Comparison of ENCODE assay signal across 22 cellular contexts in the genomic region with DNA sequence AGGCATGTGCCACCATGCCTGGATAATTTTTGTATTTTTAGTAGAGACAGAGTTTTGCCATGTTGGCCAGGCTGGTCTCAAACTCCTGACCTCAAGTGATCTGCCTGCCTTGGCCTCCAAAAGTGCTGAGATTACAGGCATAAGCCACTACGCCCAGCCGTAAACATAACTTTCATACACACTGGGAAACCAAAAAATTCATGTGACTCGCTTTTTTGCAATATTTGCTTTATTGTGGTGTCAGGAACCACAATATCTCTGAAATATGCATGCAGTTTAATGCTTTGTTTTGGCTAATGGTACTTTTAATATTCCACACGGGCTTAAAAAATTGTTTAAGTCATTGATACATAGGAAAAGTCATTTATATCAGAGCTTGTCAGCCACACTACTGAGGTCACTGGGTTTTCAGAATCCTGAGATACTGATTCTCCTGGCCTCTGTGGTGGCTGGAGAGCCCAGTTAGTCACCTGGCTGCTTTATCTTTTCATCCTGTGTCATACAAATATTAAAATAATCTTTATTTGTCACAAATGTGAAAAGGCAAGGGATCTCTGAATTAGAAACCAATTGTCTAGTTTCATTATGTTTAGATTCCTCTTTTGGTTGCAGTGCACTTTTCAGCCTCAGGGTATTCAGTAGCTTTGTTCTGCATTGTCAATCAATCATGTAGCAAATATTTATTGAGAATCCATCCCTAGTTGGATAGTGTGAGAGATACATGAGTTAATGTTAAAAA. TPM values are rescaled to one million over a fixed set of nuclear protein-coding genes. Genes with fewer than 3 reads are reported as not detected.
A peak's percentile ranks its signal among the peaks of the same experiment; 100 is the strongest.
DNase-seq lines count a peak whose midpoint lies in the region; ATAC-seq, FAIRE-seq and TF ChIP-seq lines count a peak whose summit lies in the region.
"Had no signal": no experiment of that assay in that cellular context is flagged by ENCODE, and none has a peak within 500 bp of the region (broad histone marks: within the 10 kb centered on the region; RNA-seq: fewer than 3 reads in every experiment).

No MANE protein-coding gene starts in this region.

- H3K36me3 Mint-ChIP-seq in dendritic cell treated with granulocyte-macrophage colony-stimulating factor and Interleukin-4, amounts not matched to agents 40 ng/mL and 50 ng/mL, for 4 days (ENCODE audit: low read depth), result peaks cover 48% of the 10 kb centered on the region

- H3K4me3 Mint-ChIP-seq in dendritic cell treated with granulocyte-macrophage colony-stimulating factor and Interleukin-4, amounts not matched to agents 40 ng/mL and 50 ng/mL, for 4 days, result no peak overlapping the region
- H3K4me3 Mint-ChIP-seq: activated naive CD8-positive, alpha-beta T cell treated with anti-CD3 and anti-CD28 coated beads, Interleukin-2, amount 50 U/mL, for 24 hours; neural progenitor cell had no signal

- no peak for TF ChIP-seq EP300 in HepG2 (IDR thresholded peaks at IDR 0.05; ENCODE audit: low read depth in 2 of 2, low read length in 2 of 2)
- TF ChIP-seq EP300 in HepG2 (CRISPR knock-in tag; IDR thresholded peaks at IDR 0.05; ENCODE audit: borderline replicate concordance), result no peak
- no peak for TF ChIP-seq EP300 in transverse colon (IDR thresholded peaks at IDR 0.05; ENCODE audit: low read depth)

- H3K27me3 ChIP-seq in HepG2 (ENCODE audit: control insufficient read depth in 1 of 2, insufficient read depth in 2 of 2, low read length in 2 of 2) (no peaks in the 10 kb centered on the region; a peak in 1 of 5 replicates), right lobe of liver (no peaks in the 10 kb centered on the region), transverse colon (no peaks in the 10 kb centered on the region)
- H3K27me3 ChIP-seq: dorsolateral prefrontal cortex, esophagus muscularis mucosa, neural progenitor cell had no signal

- TF ChIP-seq CTCF in HepG2 (CRISPR knock-in tag; IDR thresholded peaks at IDR 0.05), result no peak
- no peak for TF ChIP-seq CTCF in right lobe of liver (IDR thresholded peaks at IDR 0.05)
- TF ChIP-seq CTCF in transverse colon (IDR thresholded peaks at IDR 0.05), result no peak

- POLR2A ChIA-PET in HepG2 (lab: Yijun Ruan, JAX), result no interaction called here

- H3K9me3 ChIP-seq in HepG2 (ENCODE audit: low read length), result no peaks in the 10 kb centered on the region
- H3K9me3 ChIP-seq in right lobe of liver, result no peaks in the 10 kb centered on the region
- no peaks in the 10 kb centered on the region for H3K9me3 ChIP-seq in transverse colon
- H3K9me3 ChIP-seq: esophagus muscularis mucosa had no signal

- H4K20me1 ChIP-seq in HepG2 (ENCODE audit: insufficient read depth, low read length), result no peaks in the 10 kb centered on the region

- FAIRE-seq in HepG2 (lab: Jason Lieb, UNC), result no peak
- FAIRE-seq: bronchial epithelial cell, kidney had no signal

- no peak overlapping the region for H3K4me2 ChIP-seq in HepG2 (ENCODE audit: low read depth, low read length)
- H3K4me2 ChIP-seq: neural progenitor cell had no signal

- H3K4me1 ChIP-seq in HepG2 (ENCODE audit: insufficient read depth, low read length) (no peaks in the 10 kb centered on the region), right lobe of liver (no peaks in the 10 kb centered on the region), transverse colon (peaks cover 0 to 5% (median 0%) of the 10 kb centered on the region in 4 donors)
- H3K4me1 ChIP-seq: esophagus muscularis mucosa, neural progenitor cell had no signal

- H3K27ac ChIP-seq in HepG2 (ENCODE audit: extremely low read length, insufficient read depth, low read length) (no peak overlapping the region), right lobe of liver (no peak overlapping the region), transverse colon (no peak overlapping the region)
- H3K27ac ChIP-seq: dorsolateral prefrontal cortex, esophagus muscularis mucosa, neural progenitor cell had no signal

- H3K79me2 ChIP-seq in HepG2 (ENCODE audit: insufficient read depth, low read length), result no peaks in the 10 kb centered on the region

- DNase-seq in HepG2 (ENCODE audit: low spot score) (no peak), right lobe of liver (no peak), LHCN-M2 (ENCODE audit: low read depth) (peak; percentile 10), D341Med (ENCODE audit: low spot score) (no peak), left cardiac atrium (no peak), transverse colon (no peak), globus pallidus (ENCODE audit: low spot score) (no peak)
- DNase-seq: activated CD4-positive, alpha-beta T cell treated with anti-CD3 and anti-CD28 coated beads for 4 hours; activated naive CD8-positive, alpha-beta T cell treated with anti-CD3 and anti-CD28 coated beads, Interleukin-2, amount 50 U/mL, for 24 hours; activated T-cell treated with anti-CD3 and anti-CD28 coated beads for 4 hours; Calu3; dorsolateral prefrontal cortex; GF-D8; kidney; mesendoderm; NCI-H1436 treated with DMSO at 0.1 percent for 48 hours; NCI-H2227 treated with DMSO at 0.1 percent for 48 hours; Right ventricle myocardium superior had no signal

- H3K36me3 ChIP-seq in HepG2 (replicated peaks in 1 of 2; ENCODE audit: control insufficient read depth in 1 of 2, insufficient read depth in 2 of 2, low read length in 2 of 2) (peaks cover 2 to 51% of the 10 kb centered on the region in 2 experiments; a peak in 3 of 5 replicates), right lobe of liver (peaks cover 0 to 20% (median 16%) of the 10 kb centered on the region in 4 donors), transverse colon (peaks cover 0 to 58% (median 24%) of the 10 kb centered on the region in 4 donors)
- H3K36me3 ChIP-seq: neural progenitor cell had no signal

- CTCF ChIA-PET in HepG2 (lab: Yijun Ruan, JAX; ENCODE audit: low intra/inter-chr PET ratio, low total read pairs), result no interaction called here

- no peak overlapping the region for H3K9ac ChIP-seq in HepG2 (ENCODE audit: insufficient read depth, low read depth, low read length)
- H3K9ac ChIP-seq: neural progenitor cell had no signal

- H2AFZ ChIP-seq in HepG2 (ENCODE audit: low read length), result no peak overlapping the region
- H2AFZ ChIP-seq: neural progenitor cell had no signal

- 92% methylated on average over 4 of the region's 4 CpGs for WGBS in HepG2 (ENCODE audit: low lambda C conversion rate)
- 88% methylated on average over 4 of the region's 4 CpGs for WGBS in right lobe of liver (ENCODE audit: insufficient coverage, low coverage, low lambda C conversion rate, missing lambda C conversion rate)
- WGBS in transverse colon (ENCODE audit: low coverage in 1 of 2), 2 donors, result 88 to 90% methylated on average over 2 to 4 of the region's 4 CpGs

- ATAC-seq in HepG2, result no peak
- ATAC-seq in right lobe of liver, result no peak
- ATAC-seq in left cardiac atrium, result no peak
- ATAC-seq: activated naive CD8-positive, alpha-beta T cell treated with anti-CD3 and anti-CD28 coated beads, Interleukin-2, amount 50 U/mL, for 24 hours had no signal

- H3K4me3 ChIP-seq in HepG2 (replicated peaks in 1 of 3; ENCODE audit: insufficient read depth in 1 of 3, low read depth in 2 of 3, low read length in 3 of 3) (no peak overlapping the region), right lobe of liver (no peak overlapping the region), transverse colon (no peak overlapping the region)
- H3K4me3 ChIP-seq: dorsolateral prefrontal cortex, esophagus muscularis mucosa, neural progenitor cell had no signal

- BruUV-seq in HepG2 (replicated peaks; lab: Mats Ljungman, UMichigan), result no TSS peak

- TF ChIP-seq POLR2A in HepG2 (IDR thresholded peaks at IDR 0.05; ENCODE audit: insufficient read depth in 1 of 2, low read depth in 2 of 2, low read length in 2 of 2) (no peak), right lobe of liver (IDR thresholded peaks at IDR 0.05) (no peak), transverse colon (IDR thresholded peaks at IDR 0.05) (no peak)

- peaks cover 25% of the 10 kb centered on the region for H3K4me1 Mint-ChIP-seq in dendritic cell treated with granulocyte-macrophage colony-stimulating factor and Interleukin-4, amounts not matched to agents 40 ng/mL and 50 ng/mL, for 4 days (ENCODE audit: low read depth)
- H3K4me1 Mint-ChIP-seq: neural progenitor cell had no signal

- H3K27ac Mint-ChIP-seq in dendritic cell treated with granulocyte-macrophage colony-stimulating factor and Interleukin-4, amounts not matched to agents 40 ng/mL and 50 ng/mL, for 4 days, result peak overlapping the region; percentile 42
- H3K27ac Mint-ChIP-seq: activated naive CD8-positive, alpha-beta T cell treated with anti-CD3 and anti-CD28 coated beads, Interleukin-2, amount 50 U/mL, for 24 hours; neural progenitor cell had no signal

- TF ChIP-seq RAD21 in HepG2 (CRISPR knock-in tag; IDR thresholded peaks at IDR 0.05), result no peak

- intact Hi-C loops in HepG2 (cut with micrococcal nuclease; ENCODE audit: unreplicated experiment), result no loop called here
- intact Hi-C loops in right lobe of liver (cut with DNase I), result no loop called here
- intact Hi-C loops in dendritic cell treated with granulocyte-macrophage colony-stimulating factor and Interleukin-4, amounts not matched to agents 40 ng/mL and 50 ng/mL, for 4 days (cut with micrococcal nuclease), result loop anchor here (10.0 kb wide), 1 partner anchor 49 kb away; no protein-coding TSS in a partner anchor
- intact Hi-C loops in left cardiac atrium (cut with DNase I), result no loop called here
- intact Hi-C loops in transverse colon (cut with DNase I; ENCODE audit: low total_unique reads), result loop anchor here (2.0 kb wide), 1 partner anchor 65 kb away; no protein-coding TSS in a partner anchor

- H3K9me3 Mint-ChIP-seq in dendritic cell treated with granulocyte-macrophage colony-stimulating factor and Interleukin-4, amounts not matched to agents 40 ng/mL and 50 ng/mL, for 4 days, result no peaks in the 10 kb centered on the region
- H3K9me3 Mint-ChIP-seq: activated naive CD8-positive, alpha-beta T cell treated with anti-CD3 and anti-CD28 coated beads, Interleukin-2, amount 50 U/mL, for 24 hours; neural progenitor cell had no signal

- in situ Hi-C loops in HepG2 (cut with HindIII; ENCODE audit: extremely low pct_ligation_motif_present, low pct_unique_long_range_greater_than_20kb) (no loop called here), transverse colon (cut with MboI; ENCODE audit: low pct_ligation_motif_present in 1 of 4, low pct_unique_long_range_greater_than_20kb in 1 of 4, low sequenced_read_pairs in 3 of 4) (no loop called here)

- no peaks in the 10 kb centered on the region for H3K27me3 Mint-ChIP-seq in dendritic cell treated with granulocyte-macrophage colony-stimulating factor and Interleukin-4, amounts not matched to agents 40 ng/mL and 50 ng/mL, for 4 days
- H3K27me3 Mint-ChIP-seq: activated naive CD8-positive, alpha-beta T cell treated with anti-CD3 and anti-CD28 coated beads, Interleukin-2, amount 50 U/mL, for 24 hours had no signal

RNA-seq across cellular contexts. Expression of a gene that starts 10.0 kb away (rescaled TPM):
- total RNA-seq in HepG2 (2016; rRNA removed; fragmentation: Illumina TruSeq; extraction: Trizol) (13.8 and 20.9 TPM in 2 replicates), right lobe of liver (10 to 100 TPM in 3 of 6 experiments, 1 to 10 TPM in 3; 7.6 to 17.1 (median 9.6) TPM), LHCN-M2 (2014; rRNA removed) (5.2 and 5.7 TPM in 2 replicates), left cardiac atrium (10 to 100 TPM; 10.3 to 11.1 TPM), transverse colon (100 to 1,000 TPM in 1 of 4 donors, 10 to 100 TPM in 3; 21.3 to 367 (median 39.6) TPM)
- 11.1 and 14.4 TPM in 2 replicates for total RNA-seq in HepG2 (2016; cell fraction: cytosol; rRNA removed; fragmentation: Illumina TruSeq; extraction: Trizol; ENCODE audit: low read depth)
- 11.8 and 20.8 TPM in 2 replicates for total RNA-seq in HepG2 (2016; cell fraction: insoluble cytoplasmic fraction; rRNA removed; fragmentation: Illumina TruSeq; extraction: Trizol)
- total RNA-seq in HepG2 (2016; cell fraction: membrane; rRNA removed; fragmentation: Illumina TruSeq; extraction: Trizol), result 18.6 and 19.3 TPM in 2 replicates
- 29.9 and 33.1 TPM in 2 replicates for total RNA-seq in HepG2 (2016; cell fraction: nucleus; rRNA removed; fragmentation: Illumina TruSeq; extraction: Trizol)
- polyA plus RNA-seq in HepG2 (2011; rRNA removed), result 14.2 and 19.9 TPM in 2 replicates
- 8.3 and 17.6 TPM in 2 replicates for polyA plus RNA-seq in HepG2 (2011; cell fraction: cytosol; rRNA removed)
- 18.9 and 27.0 TPM in 2 replicates for polyA plus RNA-seq in HepG2 (2011; cell fraction: nucleus; rRNA removed)
- 35.0 and 42.0 TPM in 2 replicates for polyA plus RNA-seq in HepG2 (2012)
- 8.6 and 8.9 TPM in 2 replicates for polyA plus RNA-seq in HepG2 (2016; cell fraction: cytosol; fragmentation: Illumina TruSeq; extraction: Trizol; ENCODE audit: low read depth)
- polyA plus RNA-seq in HepG2 (2016; cell fraction: insoluble cytoplasmic fraction; fragmentation: Illumina TruSeq; extraction: Trizol; ENCODE audit: low read depth), result 9.6 and 10.8 TPM in 2 replicates
- 14.0 and 15.4 TPM in 2 replicates for polyA plus RNA-seq in HepG2 (2016; cell fraction: membrane; fragmentation: Illumina TruSeq; extraction: Trizol; ENCODE audit: low read depth)
- 26.7 and 27.5 TPM in 2 replicates for polyA plus RNA-seq in HepG2 (2016; cell fraction: nucleus; fragmentation: Illumina TruSeq; extraction: Trizol; ENCODE audit: insufficient read depth, low read depth)
- 9.4 and 12.1 TPM in 2 replicates for polyA minus RNA-seq in HepG2 (2011; rRNA and poly(A)+ RNA removed; ENCODE audit: low replicate concordance)
- 4.8 and 9.0 TPM in 2 replicates for polyA minus RNA-seq in HepG2 (2011; cell fraction: cytosol; rRNA and poly(A)+ RNA removed)
- 50.1 and 63.3 TPM in 2 replicates for polyA minus RNA-seq in HepG2 (2011; cell fraction: nucleus; rRNA and poly(A)+ RNA removed)
- polyA plus RNA-seq in LHCN-M2 (2012), result 3.5 TPM

RNA-seq across cellular contexts. Expression of a gene that starts 37.5 kb away (rescaled TPM):
- 18.0 and 21.7 TPM in 2 replicates for total RNA-seq in HepG2 (2016; rRNA removed; fragmentation: Illumina TruSeq; extraction: Trizol)
- 9.3 and 9.4 TPM in 2 replicates for total RNA-seq in HepG2 (2016; cell fraction: cytosol; rRNA removed; fragmentation: Illumina TruSeq; extraction: Trizol; ENCODE audit: low read depth)
- total RNA-seq in HepG2 (2016; cell fraction: insoluble cytoplasmic fraction; rRNA removed; fragmentation: Illumina TruSeq; extraction: Trizol), result 17.5 and 18.2 TPM in 2 replicates
- 4.4 and 5.0 TPM in 2 replicates for total RNA-seq in HepG2 (2016; cell fraction: membrane; rRNA removed; fragmentation: Illumina TruSeq; extraction: Trizol)
- total RNA-seq in HepG2 (2016; cell fraction: nucleus; rRNA removed; fragmentation: Illumina TruSeq; extraction: Trizol), result 32.7 and 33.5 TPM in 2 replicates
- polyA plus RNA-seq in HepG2 (2011; rRNA removed), result 6.4 and 7.2 TPM in 2 replicates
- 2.6 and 4.7 TPM in 2 replicates for polyA plus RNA-seq in HepG2 (2011; cell fraction: cytosol; rRNA removed)
- 7.8 and 8.8 TPM in 2 replicates for polyA plus RNA-seq in HepG2 (2011; cell fraction: nucleus; rRNA removed)
- 9.7 and 11.8 TPM in 2 replicates for polyA plus RNA-seq in HepG2 (2012)
- 0.95 and 1.2 TPM in 2 replicates for polyA plus RNA-seq in HepG2 (2016; cell fraction: cytosol; fragmentation: Illumina TruSeq; extraction: Trizol; ENCODE audit: low read depth)
- polyA plus RNA-seq in HepG2 (2016; cell fraction: insoluble cytoplasmic fraction; fragmentation: Illumina TruSeq; extraction: Trizol; ENCODE audit: low read depth), result 6.2 and 7.4 TPM in 2 replicates
- 0.58 and 1.1 TPM in 2 replicates for polyA plus RNA-seq in HepG2 (2016; cell fraction: membrane; fragmentation: Illumina TruSeq; extraction: Trizol; ENCODE audit: low read depth)
- 11.8 and 15.4 TPM in 2 replicates for polyA plus RNA-seq in HepG2 (2016; cell fraction: nucleus; fragmentation: Illumina TruSeq; extraction: Trizol; ENCODE audit: insufficient read depth, low read depth)
- polyA minus RNA-seq in HepG2 (2011; rRNA and poly(A)+ RNA removed; ENCODE audit: low replicate concordance), result 14.1 and 20.9 TPM in 2 replicates
- 11.9 and 12.7 TPM in 2 replicates for polyA minus RNA-seq in HepG2 (2011; cell fraction: cytosol; rRNA and poly(A)+ RNA removed)
- polyA minus RNA-seq in HepG2 (2011; cell fraction: nucleus; rRNA and poly(A)+ RNA removed), result 68.1 and 101 TPM in 2 replicates
- total RNA-seq in right lobe of liver, result 10 to 100 TPM in 3 of 6 experiments, 1 to 10 TPM in 3; 8.8 to 15.6 (median 10.6) TPM
- 23.0 and 24.7 TPM in 2 replicates for total RNA-seq in LHCN-M2 (2014; rRNA removed)
- 5.7 TPM for polyA plus RNA-seq in LHCN-M2 (2012)
- total RNA-seq in left cardiac atrium, result 10 to 100 TPM; 18.0 to 21.5 TPM
- total RNA-seq in transverse colon, result 100 to 1,000 TPM in 1 of 4 donors, 10 to 100 TPM in 3; 21.3 to 108 (median 34.2) TPM

RNA-seq across cellular contexts. Expression of a gene that starts 41.8 kb away (rescaled TPM):
- 24.8 and 33.1 TPM in 2 replicates for total RNA-seq in HepG2 (2016; rRNA removed; fragmentation: Illumina TruSeq; extraction: Trizol)
- 5.3 and 5.7 TPM in 2 replicates for total RNA-seq in HepG2 (2016; cell fraction: cytosol; rRNA removed; fragmentation: Illumina TruSeq; extraction: Trizol; ENCODE audit: low read depth)
- total RNA-seq in HepG2 (2016; cell fraction: insoluble cytoplasmic fraction; rRNA removed; fragmentation: Illumina TruSeq; extraction: Trizol), result 23.1 and 35.5 TPM in 2 replicates
- total RNA-seq in HepG2 (2016; cell fraction: membrane; rRNA removed; fragmentation: Illumina TruSeq; extraction: Trizol), result 11.3 and 11.4 TPM in 2 replicates
- 14.3 and 16.4 TPM in 2 replicates for total RNA-seq in HepG2 (2016; cell fraction: nucleus; rRNA removed; fragmentation: Illumina TruSeq; extraction: Trizol)
- 35.9 and 42.3 TPM in 2 replicates for polyA plus RNA-seq in HepG2 (2011; rRNA removed)
- polyA plus RNA-seq in HepG2 (2011; cell fraction: cytosol; rRNA removed), result 35.3 and 35.4 TPM in 2 replicates
- polyA plus RNA-seq in HepG2 (2011; cell fraction: nucleus; rRNA removed), result 31.8 and 37.6 TPM in 2 replicates
- polyA plus RNA-seq in HepG2 (2012), result 23.1 and 31.6 TPM in 2 replicates
- 5.0 and 5.3 TPM in 2 replicates for polyA plus RNA-seq in HepG2 (2016; cell fraction: cytosol; fragmentation: Illumina TruSeq; extraction: Trizol; ENCODE audit: low read depth)
- 31.6 and 34.7 TPM in 2 replicates for polyA plus RNA-seq in HepG2 (2016; cell fraction: insoluble cytoplasmic fraction; fragmentation: Illumina TruSeq; extraction: Trizol; ENCODE audit: low read depth)
- 7.8 and 9.0 TPM in 2 replicates for polyA plus RNA-seq in HepG2 (2016; cell fraction: membrane; fragmentation: Illumina TruSeq; extraction: Trizol; ENCODE audit: low read depth)
- 16.2 and 18.0 TPM in 2 replicates for polyA plus RNA-seq in HepG2 (2016; cell fraction: nucleus; fragmentation: Illumina TruSeq; extraction: Trizol; ENCODE audit: insufficient read depth, low read depth)
- polyA minus RNA-seq in HepG2 (2011; rRNA and poly(A)+ RNA removed; ENCODE audit: low replicate concordance), result 25.9 and 41.1 TPM in 2 replicates
- polyA minus RNA-seq in HepG2 (2011; cell fraction: cytosol; rRNA and poly(A)+ RNA removed), result 13.3 and 14.3 TPM in 2 replicates
- polyA minus RNA-seq in HepG2 (2011; cell fraction: nucleus; rRNA and poly(A)+ RNA removed), result 40.0 and 46.0 TPM in 2 replicates
- 10 to 100 TPM; 20.2 to 30.5 (median 22.9) TPM for total RNA-seq in right lobe of liver
- total RNA-seq in LHCN-M2 (2014; rRNA removed), result 50.1 and 53.2 TPM in 2 replicates
- 41.9 TPM for polyA plus RNA-seq in LHCN-M2 (2012)
- total RNA-seq in left cardiac atrium, result 10 to 100 TPM; 45.1 to 50.0 TPM
- total RNA-seq in transverse colon, result 100 to 1,000 TPM in 1 of 4 donors, 10 to 100 TPM in 3; 20.7 to 120 (median 80.0) TPM

Comparison
In these comparisons a context has a peak if more than half of its experiments do, and no peak if none do; other contexts are left out.
1. intact Hi-C loops: an anchor here in dendritic cell treated with granulocyte-macrophage colony-stimulating factor and Interleukin-4, amounts not matched to agents 40 ng/mL and 50 ng/mL, for 4 days (10.0 kb wide) and transverse colon (2.0 kb wide); none called in HepG2, right lobe of liver and left cardiac atrium.